Comparison of ENCODE assay signal across 26 cellular contexts in the genomic region with DNA sequence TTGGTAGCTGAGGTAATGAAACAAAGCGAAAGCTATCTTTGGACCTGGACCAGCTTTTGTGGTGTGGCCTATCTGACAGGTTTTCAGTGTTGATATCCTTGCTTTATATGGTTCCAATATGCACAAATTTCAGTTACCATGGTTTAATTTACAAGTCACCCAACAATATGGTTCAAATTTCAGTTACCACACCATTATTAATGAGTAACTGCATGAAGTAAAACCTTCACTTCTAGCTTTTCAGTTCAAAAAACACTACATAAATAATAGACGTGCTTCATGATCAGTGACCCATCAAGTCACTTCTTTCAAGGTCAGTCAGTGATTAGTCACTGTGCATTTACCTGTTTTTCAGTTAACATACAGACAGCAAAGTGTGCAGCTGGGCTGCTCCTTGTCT. TPM values are rescaled to one million over a fixed set of nuclear protein-coding genes. Genes with fewer than 3 reads are reported as not detected.
A peak's percentile ranks its signal among the peaks of the same experiment; 100 is the strongest.
DNase-seq lines count a peak whose midpoint lies in the region; ATAC-seq, FAIRE-seq and TF ChIP-seq lines count a peak whose summit lies in the region.
"Had no signal": no experiment of that assay in that cellular context is flagged by ENCODE, and none has a peak within 500 bp of the region (broad histone marks: within the 10 kb centered on the region; RNA-seq: fewer than 3 reads in every experiment).

No MANE protein-coding gene starts in this region.

- TF ChIP-seq CTCF in epithelial cell of proximal tubule (conservative IDR thresholded peaks at IDR 0.05; ENCODE audit: low read depth, low read length) = no peak

- H3K4me3 ChIP-seq in epithelial cell of proximal tubule (ENCODE audit: low read depth, low read length) = no peak overlapping the region
- H3K4me3 ChIP-seq: A549; BLaER1 treated with 17β-estradiol and CSF1 and Interleukin-3, amounts not matched to agents 10 nM and 100 nM; MG63; SJCRH30 had no signal

- DNase-seq in epithelial cell of proximal tubule (ENCODE audit: low read depth) (peak; percentile 37), renal cortical epithelial cell (ENCODE audit: low read depth) (peak; percentile 79), GM19239 (ENCODE audit: insufficient read length, low spot score) (no peak), NCI-H2081 treated with DMSO at 0.1 percent for 48 hours (lab: John Stamatoyannopoulos, UW) (no peak)
- DNase-seq: AML-193; CD4-positive, alpha-beta T cell; COR-L47; DMS79 treated with DMSO at 0.1 percent for 48 hours; H7; IMR-90; KG1; MG63; NCI-H2029 treated with DMSO at 0.1 percent for 48 hours; NCI-H2227 treated with DMSO at 0.1 percent for 48 hours; NCI-H526 treated with DMSO at 0.1 percent for 48 hours; PC-3; SJCRH30; T-helper 17 cell had no signal

- ATAC-seq in GM18861 (IDR thresholded peaks at IDR 0.05; ENCODE audit: unreplicated experiment) (peak; percentile 51), HG03571 (IDR thresholded peaks at IDR 0.05; ENCODE audit: unreplicated experiment) (peak; percentile 49), GM19467 (IDR thresholded peaks at IDR 0.05; ENCODE audit: unreplicated experiment) (no peak)
- ATAC-seq: A549, PC-3, Right ventricle myocardium inferior, SK-N-SH treated with all-trans-retinoic acid at 6 μM for 48 hours, T-helper 17 cell had no signal

- no peak for FAIRE-seq in GM19239 (lab: Jason Lieb, UNC)
- FAIRE-seq: A549 had no signal

RNA-seq across cellular contexts. Expression of gene POU4F1, which starts 17.7 kb away (rescaled TPM):
- total RNA-seq in epithelial cell of proximal tubule = under 0.01 TPM in 1 of 2 replicates, not detected in the other
- total RNA-seq in renal cortical epithelial cell = not detected in 2 replicates
- total RNA-seq: IMR-90, PC-3, Right ventricle myocardium inferior, RPMI7951 had no signal

RNA-seq across cellular contexts. Expression of gene OBI1, which starts 37.9 kb away (rescaled TPM):
- 14.1 and 15.3 TPM in 2 replicates for total RNA-seq in epithelial cell of proximal tubule
- 17.2 and 22.5 TPM in 2 replicates for total RNA-seq in renal cortical epithelial cell

Comparison
In these comparisons a context has a peak if more than half of its experiments do, and no peak if none do; other contexts are left out.
1. DNase-seq: peak in epithelial cell of proximal tubule (single experiment) and renal cortical epithelial cell (single experiment); none in GM19239 (single experiment) and NCI-H2081 treated with DMSO at 0.1 percent for 48 hours (single experiment).